In the genomic region with DNA sequence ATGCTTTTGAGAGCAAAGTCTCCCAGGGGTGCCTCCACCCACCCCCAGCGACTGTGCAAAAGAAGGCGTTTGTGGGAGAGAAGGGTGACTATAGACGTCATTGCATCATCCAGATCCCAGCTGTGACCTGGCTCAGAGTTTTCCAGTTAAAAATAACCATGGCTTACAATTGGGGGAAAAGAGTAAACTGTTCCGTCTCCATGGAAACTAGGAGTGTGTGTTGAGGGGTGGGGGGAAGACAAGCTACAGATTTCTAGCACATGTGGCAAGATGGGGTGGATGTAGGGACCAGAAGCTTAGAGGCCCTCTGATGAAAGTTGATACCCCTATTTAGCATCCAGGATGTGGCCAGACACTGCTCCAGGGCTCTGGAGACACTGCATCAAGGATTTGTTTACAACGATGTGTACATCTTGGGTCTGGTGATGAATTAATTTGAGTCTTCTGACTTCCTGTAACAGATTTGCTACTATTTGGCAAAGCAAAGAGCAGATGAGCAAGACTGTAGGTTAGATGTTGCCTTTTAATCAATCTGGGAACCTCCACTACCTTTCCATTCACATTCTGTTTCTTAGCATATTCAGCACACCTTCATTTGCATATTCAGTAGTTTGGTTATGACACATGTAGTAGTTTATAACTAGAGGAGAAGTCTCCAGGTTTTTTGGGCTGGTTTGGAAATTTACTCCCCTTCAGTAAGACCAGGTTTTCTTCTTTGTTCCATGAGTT, we compare ENCODE assay signal across 1 cellular context.
TF ChIP-seq lines count a peak whose summit lies in the region.

No MANE protein-coding gene starts in this region.

TF ChIP-seq in K562, 482 proteins besides CTCF, POLR2A, EP300 and RAD21 (continued from another document):
- TF ChIP-seq, protein P1, sequence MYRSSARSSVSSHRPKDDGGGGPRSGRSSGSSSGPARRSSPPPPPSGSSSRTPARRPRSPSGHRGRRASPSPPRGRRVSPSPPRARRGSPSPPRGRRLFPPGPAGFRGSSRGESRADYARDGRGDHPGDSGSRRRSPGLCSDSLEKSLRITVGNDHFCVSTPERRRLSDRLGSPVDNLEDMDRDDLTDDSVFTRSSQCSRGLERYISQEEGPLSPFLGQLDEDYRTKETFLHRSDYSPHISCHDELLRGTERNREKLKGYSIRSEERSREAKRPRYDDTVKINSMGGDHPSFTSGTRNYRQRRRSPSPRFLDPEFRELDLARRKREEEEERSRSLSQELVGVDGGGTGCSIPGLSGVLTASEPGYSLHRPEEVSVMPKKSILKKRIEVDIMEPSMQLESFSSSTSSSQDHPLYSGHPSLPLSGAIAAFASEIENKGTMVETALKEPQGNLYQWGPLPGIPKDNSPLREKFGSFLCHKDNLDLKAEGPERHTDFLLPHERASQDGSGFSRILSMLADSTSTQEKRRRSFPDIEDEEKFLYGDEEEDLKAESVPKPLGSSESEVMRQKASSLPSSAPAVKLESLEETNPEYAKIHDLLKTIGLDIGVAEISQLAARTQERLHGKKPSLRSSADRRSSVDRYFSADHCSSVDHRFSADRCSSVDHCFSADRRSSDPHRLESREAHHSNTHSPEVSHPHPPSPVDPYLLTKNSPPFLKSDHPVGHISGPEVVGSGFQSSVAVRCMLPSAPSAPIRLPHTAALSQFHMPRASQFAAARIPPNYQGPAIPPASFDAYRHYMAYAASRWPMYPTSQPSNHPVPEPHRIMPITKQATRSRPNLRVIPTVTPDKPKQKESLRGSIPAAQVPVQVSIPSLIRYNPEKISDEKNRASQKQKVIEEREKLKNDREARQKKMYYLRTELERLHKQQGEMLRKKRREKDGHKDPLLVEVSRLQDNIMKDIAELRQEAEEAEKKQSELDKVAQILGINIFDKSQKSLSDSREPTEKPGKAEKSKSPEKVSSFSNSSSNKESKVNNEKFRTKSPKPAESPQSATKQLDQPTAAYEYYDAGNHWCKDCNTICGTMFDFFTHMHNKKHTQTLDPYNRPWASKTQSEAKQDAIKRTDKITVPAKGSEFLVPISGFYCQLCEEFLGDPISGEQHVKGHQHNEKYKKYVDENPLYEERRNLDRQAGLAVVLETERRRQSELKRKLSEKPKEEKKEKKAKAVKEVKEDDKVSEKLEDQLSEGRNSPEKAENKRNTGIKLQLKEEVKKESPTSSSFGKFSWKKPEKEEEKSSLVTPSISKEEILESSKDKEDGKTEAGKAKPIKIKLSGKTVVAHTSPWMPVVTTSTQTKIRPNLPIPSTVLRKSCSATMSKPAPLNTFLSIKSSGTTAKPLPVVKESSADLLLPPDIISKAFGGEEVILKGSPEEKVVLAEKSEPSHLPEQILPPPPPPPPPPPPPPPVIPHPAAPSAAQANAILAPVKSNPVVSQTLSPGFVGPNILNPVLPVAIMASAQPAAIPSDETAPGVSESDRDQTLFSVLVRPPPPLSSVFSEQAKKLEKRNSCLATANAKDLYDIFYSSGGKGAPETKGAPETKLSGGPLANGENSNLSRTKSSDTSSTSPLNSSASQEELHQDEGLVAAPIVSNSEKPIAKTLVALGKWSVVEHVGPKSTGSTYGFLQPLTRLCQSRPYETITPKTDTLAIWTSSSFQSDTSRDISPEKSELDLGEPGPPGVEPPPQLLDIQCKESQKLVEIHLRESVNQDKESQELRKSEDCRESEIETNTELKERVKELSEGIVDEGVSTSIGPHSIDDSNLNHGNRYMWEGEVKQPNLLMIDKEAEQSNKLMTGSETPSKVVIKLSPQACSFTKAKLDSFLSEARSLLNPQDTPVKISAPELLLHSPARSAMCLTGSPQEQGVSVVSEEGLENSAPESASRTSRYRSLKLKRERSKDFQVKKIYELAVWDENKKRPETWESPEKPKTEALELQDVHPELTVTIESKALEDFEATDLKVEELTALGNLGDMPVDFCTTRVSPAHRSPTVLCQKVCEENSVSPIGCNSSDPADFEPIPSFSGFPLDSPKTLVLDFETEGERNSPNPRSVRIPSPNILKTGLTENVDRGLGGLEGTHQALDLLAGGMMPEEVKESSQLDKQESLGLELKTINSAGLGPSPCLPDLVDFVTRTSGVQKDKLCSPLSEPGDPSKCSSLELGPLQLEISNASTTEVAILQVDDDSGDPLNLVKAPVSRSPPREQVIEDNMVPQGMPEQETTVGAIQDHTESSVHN (IDR thresholded peaks at IDR 0.05; ENCODE audit: borderline replicate concordance in 1 of 2, low read depth in 1 of 2), result peak in 1 of 2 experiments; percentile 48; a peak in 1 of 4 replicates
- TF ChIP-seq TFAP4 (CRISPR knock-in tag; IDR thresholded peaks at IDR 0.05; ENCODE audit: borderline replicate concordance) (peak; percentile 53), TSC22D4 (tag; IDR thresholded peaks at IDR 0.05) (no peak), BHLHE40 (IDR thresholded peaks at IDR 0.05; ENCODE audit: low read length) (0 out of 2 replicates have a peak, but pooled peaks have one; percentile 8), TAF9B (IDR thresholded peaks at IDR 0.05; ENCODE audit: partially characterized antibody) (no peak), SOX6 (IDR thresholded peaks at IDR 0.05) (no peak), EP400 (IDR thresholded peaks at IDR 0.05) (peak; percentile 45), TCF3 (CRISPR knock-in tag; IDR thresholded peaks at IDR 0.05) (no peak), PRPF4 (IDR thresholded peaks at IDR 0.05; ENCODE audit: insufficient read depth, low read depth, low read length, poor library complexity, severe bottlenecking) (no peak), MNT (conservative IDR thresholded peaks at IDR 0.05) (0 out of 4 replicates have a peak, but pooled peaks of 1 of the 2 experiments have one; percentile 19), TRIM24 (IDR thresholded peaks at IDR 0.05) (0 out of 4 replicates have a peak, but pooled peaks of 1 of the 2 experiments have one; percentile 31), KLF10 (CRISPR knock-in tag; IDR thresholded peaks at IDR 0.05) (no peak), MEF2D (tag; conservative IDR thresholded peaks at IDR 0.05; ENCODE audit: low read depth) (peak; percentile 51; the same call in 1 of the 2 replicates), BCOR (IDR thresholded peaks at IDR 0.05) (no peak), SMAD2 (IDR thresholded peaks at IDR 0.05; ENCODE audit: low read depth, low read length) (no peak), ATF7 (IDR thresholded peaks at IDR 0.05) (peak; percentile 65; the same call in 1 of the 2 replicates), ZSCAN32 (CRISPR knock-in tag; IDR thresholded peaks at IDR 0.05) (0 out of 2 replicates have a peak, but pooled peaks have one; percentile 57), ZNF655 (CRISPR knock-in tag; IDR thresholded peaks at IDR 0.05) (no peak), ATF3 (IDR thresholded peaks at IDR 0.05) (peak; percentile 96), ATF3 (CRISPR knock-in tag; conservative IDR thresholded peaks at IDR 0.05) (no peak), JUND (IDR thresholded peaks at IDR 0.05; ENCODE audit: borderline replicate concordance, low read depth, low read length) (peak; percentile 66), JUND (tag; IDR thresholded peaks at IDR 0.05; ENCODE audit: borderline replicate concordance, low read depth, low read length) (no peak)
- TF ChIP-seq, protein P2, sequence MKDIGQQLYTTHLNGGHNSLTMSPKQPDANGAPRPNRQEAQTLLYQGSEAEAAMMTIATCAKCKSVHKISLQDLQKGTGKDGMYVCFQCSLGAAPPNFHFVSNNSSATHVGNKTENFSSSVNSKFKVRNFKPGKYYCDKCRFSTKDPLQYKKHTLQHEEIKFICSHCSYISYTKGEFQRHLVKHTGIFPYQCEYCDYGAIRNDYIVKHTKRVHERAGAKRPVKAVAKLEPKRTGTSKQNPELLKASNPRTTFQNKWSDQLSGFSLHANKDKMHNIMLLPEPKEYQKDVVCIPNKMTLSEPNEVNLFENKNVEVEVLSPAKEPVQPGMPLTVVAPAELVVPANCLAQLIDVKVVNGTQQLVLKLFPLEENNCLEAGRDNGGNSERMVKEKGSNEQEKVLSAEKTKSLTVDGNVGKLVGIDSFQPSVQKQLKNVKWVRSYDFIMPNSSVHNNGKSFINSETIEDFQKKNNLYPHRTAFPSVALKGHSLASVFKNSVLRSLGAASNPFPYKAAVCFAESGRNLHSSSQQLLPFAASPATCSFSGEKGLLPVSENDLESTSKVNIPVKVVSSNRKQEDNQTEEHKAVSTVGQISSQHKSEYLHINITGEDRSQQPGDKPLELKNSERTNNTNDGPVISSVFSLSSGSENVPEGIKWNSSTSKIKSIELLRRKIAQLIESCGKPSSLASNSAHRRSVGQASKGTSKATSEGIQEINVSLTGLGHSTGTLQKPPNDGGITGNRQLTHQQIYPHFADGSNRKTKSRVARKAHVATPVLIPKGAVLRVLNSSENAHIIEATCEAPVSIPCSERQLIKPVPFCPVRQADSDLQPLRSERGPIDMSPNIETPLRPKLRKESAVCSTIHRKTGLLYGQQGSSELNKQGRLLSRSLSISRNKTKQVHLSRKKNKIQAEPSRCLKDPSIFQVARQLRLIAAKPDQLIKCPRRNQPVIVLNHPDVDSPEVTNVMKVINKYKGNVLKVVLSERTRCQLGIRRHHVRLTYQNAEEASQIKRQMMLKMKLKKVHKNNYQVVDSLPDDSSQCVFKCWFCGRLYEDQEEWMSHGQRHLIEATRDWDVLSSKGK (CRISPR knock-in tag; IDR thresholded peaks at IDR 0.05), result no peak
- TF ChIP-seq, protein P3, sequence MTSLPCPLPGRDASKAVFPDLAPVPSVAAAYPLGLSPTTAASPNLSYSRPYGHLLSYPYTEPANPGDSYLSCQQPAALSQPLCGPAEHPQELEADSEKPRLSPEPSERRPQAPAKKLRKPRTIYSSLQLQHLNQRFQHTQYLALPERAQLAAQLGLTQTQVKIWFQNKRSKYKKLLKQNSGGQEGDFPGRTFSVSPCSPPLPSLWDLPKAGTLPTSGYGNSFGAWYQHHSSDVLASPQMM (CRISPR knock-in tag; IDR thresholded peaks at IDR 0.05), result no peak
